ENCODE assay signal across 23 cellular contexts in genomic region chr12:105425263-105426174, GRCh38.
"Had no signal": no experiment of that assay in that cellular context is flagged by ENCODE, and none has a peak within 500 bp of the region (broad histone marks: within the 10 kb centered on the region; RNA-seq: fewer than 3 reads in every experiment).

No MANE protein-coding gene starts in this region.

- H3K9me3 Mint-ChIP-seq: activated naive CD8-positive, alpha-beta T cell treated with anti-CD3 and anti-CD28 coated beads for 36 hours; activated T-cell treated with anti-CD3 and anti-CD28 coated beads, Interleukin-2, amount 50 U/mL, for 24 hours; activated T-helper 2 cell treated with anti-CD3 and anti-CD28 coated beads, Interferon-gamma antibody, Interleukin-2, Interleukin-4, amounts not matched to agents 10 μg/mL and 5 μg/mL and 100 μg/mL, durations not matched to agents 14 hours and 24 hours and 36 hours; central memory CD8-positive, alpha-beta T cell; memory B cell; stimulated activated memory B cell treated with anti-CD40 and anti-IgM and Interleukin-4, amounts not matched to agents 10 μg/mL and 1 μg/mL and 100 μg/mL, for 72 hours had no signal

- H3K4me3 ChIP-seq: esophagus muscularis mucosa, mucosa of descending colon, neural progenitor cell, sigmoid colon, smooth muscle cell, transverse colon, uterus had no signal

- H3K36me3 ChIP-seq: esophagus muscularis mucosa, neural progenitor cell, sigmoid colon, transverse colon, uterus had no signal

- ATAC-seq: mucosa of descending colon; stimulated activated memory B cell treated with anti-CD40 and anti-IgM and Interleukin-4, amounts not matched to agents 10 μg/mL and 1 μg/mL and 100 μg/mL, for 72 hours; WTC11 had no signal

- H2AFZ ChIP-seq: neural progenitor cell had no signal

- H3K9ac ChIP-seq: neural progenitor cell had no signal

- H3K4me1 Mint-ChIP-seq: central memory CD8-positive, alpha-beta T cell; memory B cell; stimulated activated memory B cell treated with anti-CD40 and anti-IgM and Interleukin-4, amounts not matched to agents 10 μg/mL and 1 μg/mL and 100 μg/mL, for 72 hours; WTC11 had no signal

- H3K4me1 ChIP-seq: esophagus muscularis mucosa, neural progenitor cell, sigmoid colon, transverse colon, uterus had no signal

- H3K27me3 ChIP-seq: neural progenitor cell, sigmoid colon, transverse colon, uterus had no signal

- DNase-seq: activated CD4-positive, alpha-beta T cell treated with anti-CD3 and anti-CD28 coated beads, Interleukin-2, amount 50 U/mL, for 4 hours; activated CD8-positive, alpha-beta memory T cell treated with anti-CD3 and anti-CD28 coated beads for 24 hours; activated CD8-positive, alpha-beta memory T cell treated with anti-CD3 and anti-CD28 coated beads, Interleukin-2, amount 50 U/mL, for 4 hours; activated naive CD4-positive, alpha-beta T cell treated with Interleukin-2 at 50 U/mL for 16 hours; activated naive CD8-positive, alpha-beta T cell treated with anti-CD3 and anti-CD28 coated beads for 36 hours; activated T-cell treated with anti-CD3 and anti-CD28 coated beads, Interleukin-2, amount 50 U/mL, for 24 hours; effector memory CD4-positive, alpha-beta T cell; hippocampal formation; mucosa of descending colon; posterior cingulate gyrus; sigmoid colon; stimulated activated CD4-positive, alpha-beta T cell treated with anti-CD3 and anti-CD28 coated beads, Interleukin-15, amount 100 ng/mL, for 24 hours; T1000; transverse colon; uterus had no signal

- H3K27ac Mint-ChIP-seq: activated naive CD8-positive, alpha-beta T cell treated with anti-CD3 and anti-CD28 coated beads for 36 hours; activated T-cell treated with anti-CD3 and anti-CD28 coated beads, Interleukin-2, amount 50 U/mL, for 24 hours; activated T-helper 2 cell treated with anti-CD3 and anti-CD28 coated beads, Interferon-gamma antibody, Interleukin-2, Interleukin-4, amounts not matched to agents 10 μg/mL and 5 μg/mL and 100 μg/mL, durations not matched to agents 14 hours and 24 hours and 36 hours; memory B cell; neural progenitor cell; stimulated activated memory B cell treated with anti-CD40 and anti-IgM and Interleukin-4, amounts not matched to agents 10 μg/mL and 1 μg/mL and 100 μg/mL, for 72 hours; WTC11 had no signal

- H3K4me3 Mint-ChIP-seq: activated naive CD8-positive, alpha-beta T cell treated with anti-CD3 and anti-CD28 coated beads for 36 hours; activated T-cell treated with anti-CD3 and anti-CD28 coated beads, Interleukin-2, amount 50 U/mL, for 24 hours; central memory CD8-positive, alpha-beta T cell; memory B cell; neural progenitor cell; stimulated activated memory B cell treated with anti-CD40 and anti-IgM and Interleukin-4, amounts not matched to agents 10 μg/mL and 1 μg/mL and 100 μg/mL, for 72 hours; WTC11 had no signal

- H3K27ac ChIP-seq: esophagus muscularis mucosa, neural progenitor cell, sigmoid colon, transverse colon, uterus had no signal

- H3K36me3 Mint-ChIP-seq: activated naive CD8-positive, alpha-beta T cell treated with anti-CD3 and anti-CD28 coated beads for 36 hours; memory B cell; neural progenitor cell; stimulated activated memory B cell treated with anti-CD40 and anti-IgM and Interleukin-4, amounts not matched to agents 10 μg/mL and 1 μg/mL and 100 μg/mL, for 72 hours; WTC11 had no signal

- H3K9me3 ChIP-seq: esophagus muscularis mucosa, mucosa of descending colon, sigmoid colon, transverse colon, uterus had no signal

- H3K27me3 Mint-ChIP-seq: central memory CD8-positive, alpha-beta T cell had no signal

- H3K4me2 ChIP-seq: neural progenitor cell, smooth muscle cell had no signal
